Comparison of ENCODE assay signal across 26 cellular contexts in genomic region chr2:180614776-180615175, GRCh38.
"Had no signal": no experiment of that assay in that cellular context is flagged by ENCODE, and none has a peak within 500 bp of the region (broad histone marks: within the 10 kb centered on the region; RNA-seq: fewer than 3 reads in every experiment).

No MANE protein-coding gene starts in this region.

- H3K27me3 ChIP-seq: esophagus squamous epithelium, ovary, sigmoid colon, tibial nerve, upper lobe of left lung had no signal

- ATAC-seq: effector memory CD8-positive, alpha-beta T cell; left colon; left ventricle myocardium superior; lower lobe of right lung; natural killer cell; psoas muscle; right cardiac atrium; stimulated activated memory B cell treated with anti-CD40 and anti-IgM and Interleukin-4, amounts not matched to agents 10 μg/mL and 1 μg/mL and 100 μg/mL, for 72 hours; stimulated activated naive CD8-positive, alpha-beta T cell treated with anti-CD3 and anti-CD28 coated beads, Interleukin-15, Interleukin-2, amounts not matched to agents 100 U/mL and 50 U/mL, for 24 hours had no signal

- H3K4me1 ChIP-seq: lower lobe of right lung, psoas muscle, tibial nerve, upper lobe of left lung had no signal

- H3K4me3 ChIP-seq: esophagus squamous epithelium, lower lobe of right lung, ovary, psoas muscle, sigmoid colon, thoracic aorta, tibial nerve, upper lobe of left lung had no signal

- H3K36me3 ChIP-seq: esophagus squamous epithelium, lower lobe of right lung, ovary, sigmoid colon, thoracic aorta, tibial nerve, upper lobe of left lung had no signal

- DNase-seq: cortex of kidney; effector memory CD8-positive, alpha-beta T cell; erythroblast; esophagus squamous epithelium; foreskin melanocyte; hypothalamus; immature natural killer cell; islet precursor cell; kidney glomerular epithelial cell; left colon; left ventricle myocardium superior; lower lobe of right lung; natural killer cell; occipital lobe; ovary; posterior cingulate gyrus; psoas muscle; right cardiac atrium; sigmoid colon; stimulated activated CD4-positive, alpha-beta T cell treated with anti-CD3 and anti-CD28 coated beads, Interleukin-2, amount 100 ng/mL, for 24 hours; stimulated activated CD4-positive, alpha-beta T cell treated with anti-CD3 and anti-CD28 coated beads, Interleukin-4, amount 100 ng/mL, for 4 hours; stimulated activated naive CD8-positive, alpha-beta T cell treated with anti-CD3 and anti-CD28 coated beads, Interleukin-15, Interleukin-2, amounts not matched to agents 100 U/mL and 50 U/mL, for 24 hours; upper lobe of left lung had no signal

- H3K9me3 ChIP-seq: esophagus squamous epithelium, lower lobe of right lung, ovary, psoas muscle, thoracic aorta, tibial nerve, upper lobe of left lung had no signal
